In genomic region chr12:82964446-82964845, GRCh38 we compare ENCODE assay signal across 1 cellular context.
TF ChIP-seq lines count a peak whose summit lies in the region.

No MANE protein-coding gene starts in this region.

TF ChIP-seq in WTC11, 78 proteins besides CTCF, POLR2A, EP300 and RAD21 (continued from another document):
- TF ChIP-seq ARID4B (CRISPR knock-in tag; IDR thresholded peaks at IDR 0.05; ENCODE audit: borderline replicate concordance), result no peak
- TF ChIP-seq RELA (CRISPR knock-in tag; IDR thresholded peaks at IDR 0.05; ENCODE audit: borderline replicate concordance), result no peak
- TF ChIP-seq E2F1 (CRISPR knock-in tag; IDR thresholded peaks at IDR 0.05), result no peak
